ENCODE assay signal across 19 cellular contexts in genomic region chr18:12405066-12405465, GRCh38. TPM values are rescaled to one million over a fixed set of nuclear protein-coding genes. Genes with fewer than 3 reads are reported as not detected.
DNase-seq lines count a peak whose midpoint lies in the region; ATAC-seq and TF ChIP-seq lines count a peak whose summit lies in the region.
"Had no signal": no experiment of that assay in that cellular context is flagged by ENCODE, and none has a peak within 500 bp of the region (broad histone marks: within the 10 kb centered on the region; RNA-seq: fewer than 3 reads in every experiment).

No MANE protein-coding gene starts in this region.

- H3K36me3 ChIP-seq in left ventricle myocardium inferior (no peaks in the 10 kb centered on the region), upper lobe of right lung (no peaks in the 10 kb centered on the region)

- no peak for ATAC-seq in activated T-helper 17 cell treated with anti-CD3 and anti-CD28 coated beads, Interleukin-2, amount 50 U/mL, for 72 hours (replicated peaks)
- no peak for ATAC-seq in upper lobe of right lung

- H3K27ac Mint-ChIP-seq in activated T-helper 17 cell treated with anti-CD3 and anti-CD28 coated beads, Interleukin-2, amount 50 U/mL, for 72 hours = no peak overlapping the region
- H3K27ac Mint-ChIP-seq in nephron = peak overlapping the region in 1 of 3 experiments; percentile 27
- H3K27ac Mint-ChIP-seq: B cell had no signal

- H3K9me3 Mint-ChIP-seq in activated T-helper 17 cell treated with anti-CD3 and anti-CD28 coated beads, Interleukin-2, amount 50 U/mL, for 72 hours = no peaks in the 10 kb centered on the region
- H3K9me3 Mint-ChIP-seq in nephron = no peaks in the 10 kb centered on the region

- H3K4me3 ChIP-seq in left ventricle myocardium inferior (no peak overlapping the region), upper lobe of right lung (no peak overlapping the region)
- H3K4me3 ChIP-seq: MG63 had no signal

- no peak overlapping the region for H3K27ac ChIP-seq in left ventricle myocardium inferior (replicated peaks)
- H3K27ac ChIP-seq in upper lobe of right lung = no peak overlapping the region

- TF ChIP-seq CTCF in left ventricle myocardium inferior (IDR thresholded peaks at IDR 0.05; ENCODE audit: borderline replicate concordance) (no peak), nephron (IDR thresholded peaks at IDR 0.05; ENCODE audit: unreplicated experiment in 3 of 3) (no peak), upper lobe of right lung (IDR thresholded peaks at IDR 0.05) (no peak)

- peaks cover 33% of the 10 kb centered on the region for H3K27me3 ChIP-seq in left ventricle myocardium inferior (ENCODE audit: low read depth)
- H3K27me3 ChIP-seq in upper lobe of right lung = no peaks in the 10 kb centered on the region
- H3K27me3 ChIP-seq: MG63 had no signal

- intact Hi-C loops in cardiac septum (cut with DNase I) = no loop called here
- intact Hi-C loops in left ventricle myocardium inferior (cut with micrococcal nuclease) = no loop called here
- intact Hi-C loops in upper lobe of right lung (cut with DNase I) = no loop called here

- H3K36me3 Mint-ChIP-seq in activated T-helper 17 cell treated with anti-CD3 and anti-CD28 coated beads, Interleukin-2, amount 50 U/mL, for 72 hours (ENCODE audit: low read depth) = no peaks in the 10 kb centered on the region
- H3K36me3 Mint-ChIP-seq in nephron (ENCODE audit: low read depth) = no peaks in the 10 kb centered on the region

- DNase-seq in cardiac septum (ENCODE audit: low spot score) (peak; percentile 35), left ventricle myocardium inferior (no peak), upper lobe of right lung (peak; percentile 8), COLO829 (ENCODE audit: low spot score) (no peak), COR-L47 (lab: John Stamatoyannopoulos, UW) (no peak)
- DNase-seq in stimulated activated CD8-positive, alpha-beta memory T cell treated with anti-CD3 and anti-CD28 coated beads, Interleukin-4, amount 100 ng/mL, for 48 hours = no peak
- DNase-seq: Caco-2, DND-41, Kasumi-1, MG63, NCI-H1417 treated with DMSO at 0.1 percent for 48 hours, NCI-H187, NCI-H446, NCI-H526 treated with DMSO at 0.1 percent for 48 hours, OCI-M1, Right ventricle myocardium superior had no signal

- peaks cover 4% of the 10 kb centered on the region for H3K4me1 Mint-ChIP-seq in activated T-helper 17 cell treated with anti-CD3 and anti-CD28 coated beads, Interleukin-2, amount 50 U/mL, for 72 hours
- peaks cover 32% of the 10 kb centered on the region for H3K4me1 Mint-ChIP-seq in nephron

- peak overlapping the region; percentile 20 for H3K4me3 Mint-ChIP-seq in activated T-helper 17 cell treated with anti-CD3 and anti-CD28 coated beads, Interleukin-2, amount 50 U/mL, for 72 hours
- peak overlapping the region in 2 of 3 experiments; percentile 52 to 72 for H3K4me3 Mint-ChIP-seq in nephron

- H3K9me3 ChIP-seq in left ventricle myocardium inferior (replicated peaks) (no peaks in the 10 kb centered on the region), upper lobe of right lung (no peaks in the 10 kb centered on the region)
- H3K9me3 ChIP-seq: Caco-2, MG63 had no signal

- H3K4me1 ChIP-seq in left ventricle myocardium inferior (peaks cover 14% of the 10 kb centered on the region), upper lobe of right lung (no peaks in the 10 kb centered on the region)

- peaks cover 25% of the 10 kb centered on the region for H3K27me3 Mint-ChIP-seq in activated T-helper 17 cell treated with anti-CD3 and anti-CD28 coated beads, Interleukin-2, amount 50 U/mL, for 72 hours
- H3K27me3 Mint-ChIP-seq in nephron (ENCODE audit: low read depth) = peaks cover 36% of the 10 kb centered on the region

RNA-seq across cellular contexts. Expression of gene PRELID3A, which starts 2.7 kb away (rescaled TPM):
- total RNA-seq in cardiac septum (2.9 TPM), left ventricle myocardium inferior (1.2 TPM), upper lobe of right lung (4.1 TPM)
- total RNA-seq in activated T-helper 17 cell treated with anti-CD3 and anti-CD28 coated beads, Interleukin-2, amount 50 U/mL, for 72 hours = 1 to 10 TPM; 1.4 to 4.4 TPM

RNA-seq across cellular contexts. Expression of gene AFG3L2, which starts 28.0 kb away (rescaled TPM):
- total RNA-seq in cardiac septum (110 TPM), left ventricle myocardium inferior (136 TPM), upper lobe of right lung (35.4 TPM)
- total RNA-seq in activated T-helper 17 cell treated with anti-CD3 and anti-CD28 coated beads, Interleukin-2, amount 50 U/mL, for 72 hours = 10 to 100 TPM; 30.6 to 63.9 TPM

Comparison
In these comparisons a context has a peak if more than half of its experiments do, and no peak if none do; other contexts are left out.
1. DNase-seq: peak in cardiac septum (single experiment) and upper lobe of right lung (single experiment); none in left ventricle myocardium inferior (single experiment), COLO829 (single experiment), stimulated activated CD8-positive, alpha-beta memory T cell treated with anti-CD3 and anti-CD28 coated beads, Interleukin-4, amount 100 ng/mL, for 48 hours (single experiment) and COR-L47 (single experiment).